In genomic region chr20:4014031-4014474, GRCh38 we compare ENCODE assay signal across 1 cellular context.
TF ChIP-seq lines count a peak whose summit lies in the region.

No MANE protein-coding gene starts in this region.

TF ChIP-seq in K562, 482 proteins besides CTCF, POLR2A, EP300 and RAD21 (continued from another document):
- TF ChIP-seq TBL1XR1 (IDR thresholded peaks at IDR 0.05; ENCODE audit: low read length in 2 of 2) (peak in 1 of 2 experiments; percentile 44; a peak in 1 of 4 replicates), ESRRB (CRISPR knock-in tag; IDR thresholded peaks at IDR 0.05; ENCODE audit: borderline replicate concordance) (no peak), HDAC1 (IDR thresholded peaks at IDR 0.05) (0 out of 4 replicates have a peak, but pooled peaks of 1 of the 2 experiments have one; percentile 23), TBP (optimal IDR thresholded peaks at IDR 0.05; ENCODE audit: low read depth, low read length) (peak; percentile 39), ZSCAN32 (CRISPR knock-in tag; IDR thresholded peaks at IDR 0.05) (no peak), KAT7 (CRISPR knock-in tag; IDR thresholded peaks at IDR 0.05; ENCODE audit: borderline replicate concordance) (0 out of 2 replicates have a peak, but pooled peaks have one; percentile 16), CC2D1A (IDR thresholded peaks at IDR 0.05) (0 out of 2 replicates have a peak, but pooled peaks have one; percentile 15), BRD9 (IDR thresholded peaks at IDR 0.05; ENCODE audit: low read depth, partially characterized antibody) (peak; percentile 91), MLLT1 (IDR thresholded peaks at IDR 0.05) (peak; percentile 29 to 34; a peak in 1 of 4 replicates), MYC (IDR thresholded peaks at IDR 0.05; ENCODE audit: low read depth, low read length) (peak; percentile 27; the same call in 1 of the 2 replicates), MYC (CRISPR knock-in tag; IDR thresholded peaks at IDR 0.05; ENCODE audit: borderline replicate concordance, low read depth) (no peak), TEAD4 (IDR thresholded peaks at IDR 0.05; ENCODE audit: low read length) (peak; percentile 20; the same call in 1 of the 2 replicates), TEAD4 (CRISPR knock-in tag; IDR thresholded peaks at IDR 0.05; ENCODE audit: borderline replicate concordance) (no peak), ARID2 (IDR thresholded peaks at IDR 0.05) (0 out of 2 replicates have a peak, but pooled peaks have one; percentile 55), MAZ (CRISPR knock-in tag; conservative IDR thresholded peaks at IDR 0.05 in 1 of 2, IDR thresholded peaks at IDR 0.05 in 1 of 2) (no peak), SMC3 (conservative IDR thresholded peaks at IDR 0.05; ENCODE audit: insufficient read depth, low read depth, low read length) (peak; percentile 35; the same call in 1 of the 2 replicates), HOXB6 (CRISPR knock-in tag; IDR thresholded peaks at IDR 0.05; ENCODE audit: borderline replicate concordance) (no peak), RCOR1 (IDR thresholded peaks at IDR 0.05; ENCODE audit: borderline replicate concordance in 1 of 2, low read depth in 2 of 2, low read length in 2 of 2) (no peak), HDAC2 (IDR thresholded peaks at IDR 0.05) (peak; percentile 62; the same call in 1 of the 2 replicates), MBD1 (CRISPR knock-in tag; IDR thresholded peaks at IDR 0.05) (no peak), DEAF1 (CRISPR knock-in tag; IDR thresholded peaks at IDR 0.05) (0 out of 2 replicates have a peak, but pooled peaks have one; percentile 12), ZNF384 (IDR thresholded peaks at IDR 0.05; ENCODE audit: low read depth, low read length) (peak; percentile 13; the same call in 1 of the 2 replicates), PHB2 (IDR thresholded peaks at IDR 0.05; ENCODE audit: low read depth) (no peak), NBN (IDR thresholded peaks at IDR 0.05; ENCODE audit: low read depth) (no peak), SREBF1 (IDR thresholded peaks at IDR 0.05; ENCODE audit: borderline replicate concordance, low read depth, low read length) (no peak), SMARCA4 (IDR thresholded peaks at IDR 0.05) (0 out of 2 replicates have a peak, but pooled peaks have one; percentile 7), JUND (IDR thresholded peaks at IDR 0.05; ENCODE audit: borderline replicate concordance, low read depth, low read length) (0 out of 2 replicates have a peak, but pooled peaks have one; percentile 6), JUND (tag; IDR thresholded peaks at IDR 0.05; ENCODE audit: borderline replicate concordance, low read depth, low read length) (no peak; the same call in 2 of the 3 replicates), NRF1 (conservative IDR thresholded peaks at IDR 0.05 in 1 of 2, IDR thresholded peaks at IDR 0.05 in 1 of 2) (0 out of 4 replicates have a peak, but pooled peaks of 1 of the 2 experiments have one; percentile 23), FOXK2 (conservative IDR thresholded peaks at IDR 0.05 in 1 of 2, IDR thresholded peaks at IDR 0.05 in 1 of 2; ENCODE audit: low read depth in 2 of 2) (peak in 1 of 2 experiments; percentile 60; a peak in 1 of 4 replicates), NCOA1 (IDR thresholded peaks at IDR 0.05; ENCODE audit: low read depth) (no peak), TOE1 (IDR thresholded peaks at IDR 0.05; ENCODE audit: borderline replicate concordance) (no peak), TOE1 (CRISPR knock-in tag; IDR thresholded peaks at IDR 0.05; ENCODE audit: borderline replicate concordance, low read depth) (no peak)
- TF ChIP-seq, protein P1, sequence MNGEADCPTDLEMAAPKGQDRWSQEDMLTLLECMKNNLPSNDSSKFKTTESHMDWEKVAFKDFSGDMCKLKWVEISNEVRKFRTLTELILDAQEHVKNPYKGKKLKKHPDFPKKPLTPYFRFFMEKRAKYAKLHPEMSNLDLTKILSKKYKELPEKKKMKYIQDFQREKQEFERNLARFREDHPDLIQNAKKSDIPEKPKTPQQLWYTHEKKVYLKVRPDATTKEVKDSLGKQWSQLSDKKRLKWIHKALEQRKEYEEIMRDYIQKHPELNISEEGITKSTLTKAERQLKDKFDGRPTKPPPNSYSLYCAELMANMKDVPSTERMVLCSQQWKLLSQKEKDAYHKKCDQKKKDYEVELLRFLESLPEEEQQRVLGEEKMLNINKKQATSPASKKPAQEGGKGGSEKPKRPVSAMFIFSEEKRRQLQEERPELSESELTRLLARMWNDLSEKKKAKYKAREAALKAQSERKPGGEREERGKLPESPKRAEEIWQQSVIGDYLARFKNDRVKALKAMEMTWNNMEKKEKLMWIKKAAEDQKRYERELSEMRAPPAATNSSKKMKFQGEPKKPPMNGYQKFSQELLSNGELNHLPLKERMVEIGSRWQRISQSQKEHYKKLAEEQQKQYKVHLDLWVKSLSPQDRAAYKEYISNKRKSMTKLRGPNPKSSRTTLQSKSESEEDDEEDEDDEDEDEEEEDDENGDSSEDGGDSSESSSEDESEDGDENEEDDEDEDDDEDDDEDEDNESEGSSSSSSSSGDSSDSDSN (IDR thresholded peaks at IDR 0.05; ENCODE audit: borderline replicate concordance in 1 of 2, low read depth in 2 of 2, low read length in 2 of 2): peak in 1 of 2 experiments; percentile 80; a peak in 1 of 4 replicates
- TF ChIP-seq, protein P2, sequence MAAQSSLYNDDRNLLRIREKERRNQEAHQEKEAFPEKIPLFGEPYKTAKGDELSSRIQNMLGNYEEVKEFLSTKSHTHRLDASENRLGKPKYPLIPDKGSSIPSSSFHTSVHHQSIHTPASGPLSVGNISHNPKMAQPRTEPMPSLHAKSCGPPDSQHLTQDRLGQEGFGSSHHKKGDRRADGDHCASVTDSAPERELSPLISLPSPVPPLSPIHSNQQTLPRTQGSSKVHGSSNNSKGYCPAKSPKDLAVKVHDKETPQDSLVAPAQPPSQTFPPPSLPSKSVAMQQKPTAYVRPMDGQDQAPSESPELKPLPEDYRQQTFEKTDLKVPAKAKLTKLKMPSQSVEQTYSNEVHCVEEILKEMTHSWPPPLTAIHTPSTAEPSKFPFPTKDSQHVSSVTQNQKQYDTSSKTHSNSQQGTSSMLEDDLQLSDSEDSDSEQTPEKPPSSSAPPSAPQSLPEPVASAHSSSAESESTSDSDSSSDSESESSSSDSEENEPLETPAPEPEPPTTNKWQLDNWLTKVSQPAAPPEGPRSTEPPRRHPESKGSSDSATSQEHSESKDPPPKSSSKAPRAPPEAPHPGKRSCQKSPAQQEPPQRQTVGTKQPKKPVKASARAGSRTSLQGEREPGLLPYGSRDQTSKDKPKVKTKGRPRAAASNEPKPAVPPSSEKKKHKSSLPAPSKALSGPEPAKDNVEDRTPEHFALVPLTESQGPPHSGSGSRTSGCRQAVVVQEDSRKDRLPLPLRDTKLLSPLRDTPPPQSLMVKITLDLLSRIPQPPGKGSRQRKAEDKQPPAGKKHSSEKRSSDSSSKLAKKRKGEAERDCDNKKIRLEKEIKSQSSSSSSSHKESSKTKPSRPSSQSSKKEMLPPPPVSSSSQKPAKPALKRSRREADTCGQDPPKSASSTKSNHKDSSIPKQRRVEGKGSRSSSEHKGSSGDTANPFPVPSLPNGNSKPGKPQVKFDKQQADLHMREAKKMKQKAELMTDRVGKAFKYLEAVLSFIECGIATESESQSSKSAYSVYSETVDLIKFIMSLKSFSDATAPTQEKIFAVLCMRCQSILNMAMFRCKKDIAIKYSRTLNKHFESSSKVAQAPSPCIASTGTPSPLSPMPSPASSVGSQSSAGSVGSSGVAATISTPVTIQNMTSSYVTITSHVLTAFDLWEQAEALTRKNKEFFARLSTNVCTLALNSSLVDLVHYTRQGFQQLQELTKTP (IDR thresholded peaks at IDR 0.05; ENCODE audit: low read depth in 1 of 2, partially characterized antibody in 2 of 2): peak in 1 of 2 experiments; percentile 29
- TF ChIP-seq, protein P3, sequence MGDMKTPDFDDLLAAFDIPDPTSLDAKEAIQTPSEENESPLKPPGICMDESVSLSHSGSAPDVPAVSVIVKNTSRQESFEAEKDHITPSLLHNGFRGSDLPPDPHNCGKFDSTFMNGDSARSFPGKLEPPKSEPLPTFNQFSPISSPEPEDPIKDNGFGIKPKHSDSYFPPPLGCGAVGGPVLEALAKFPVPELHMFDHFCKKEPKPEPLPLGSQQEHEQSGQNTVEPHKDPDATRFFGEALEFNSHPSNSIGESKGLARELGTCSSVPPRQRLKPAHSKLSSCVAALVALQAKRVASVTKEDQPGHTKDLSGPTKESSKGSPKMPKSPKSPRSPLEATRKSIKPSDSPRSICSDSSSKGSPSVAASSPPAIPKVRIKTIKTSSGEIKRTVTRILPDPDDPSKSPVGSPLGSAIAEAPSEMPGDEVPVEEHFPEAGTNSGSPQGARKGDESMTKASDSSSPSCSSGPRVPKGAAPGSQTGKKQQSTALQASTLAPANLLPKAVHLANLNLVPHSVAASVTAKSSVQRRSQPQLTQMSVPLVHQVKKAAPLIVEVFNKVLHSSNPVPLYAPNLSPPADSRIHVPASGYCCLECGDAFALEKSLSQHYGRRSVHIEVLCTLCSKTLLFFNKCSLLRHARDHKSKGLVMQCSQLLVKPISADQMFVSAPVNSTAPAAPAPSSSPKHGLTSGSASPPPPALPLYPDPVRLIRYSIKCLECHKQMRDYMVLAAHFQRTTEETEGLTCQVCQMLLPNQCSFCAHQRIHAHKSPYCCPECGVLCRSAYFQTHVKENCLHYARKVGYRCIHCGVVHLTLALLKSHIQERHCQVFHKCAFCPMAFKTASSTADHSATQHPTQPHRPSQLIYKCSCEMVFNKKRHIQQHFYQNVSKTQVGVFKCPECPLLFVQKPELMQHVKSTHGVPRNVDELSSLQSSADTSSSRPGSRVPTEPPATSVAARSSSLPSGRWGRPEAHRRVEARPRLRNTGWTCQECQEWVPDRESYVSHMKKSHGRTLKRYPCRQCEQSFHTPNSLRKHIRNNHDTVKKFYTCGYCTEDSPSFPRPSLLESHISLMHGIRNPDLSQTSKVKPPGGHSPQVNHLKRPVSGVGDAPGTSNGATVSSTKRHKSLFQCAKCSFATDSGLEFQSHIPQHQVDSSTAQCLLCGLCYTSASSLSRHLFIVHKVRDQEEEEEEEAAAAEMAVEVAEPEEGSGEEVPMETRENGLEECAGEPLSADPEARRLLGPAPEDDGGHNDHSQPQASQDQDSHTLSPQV (IDR thresholded peaks at IDR 0.05): 0 out of 2 replicates have a peak, but pooled peaks have one; percentile 9
